In genomic region chr16:30535106-30535776, GRCh38 we compare ENCODE assay signal across 1 cellular context.
TF ChIP-seq lines count a peak whose summit lies in the region.

No MANE protein-coding gene starts in this region.

TF ChIP-seq in A549, 52 proteins besides CTCF, POLR2A, EP300 and RAD21 (continued from another document):
- TF ChIP-seq POLR2AphosphoS2 (conservative IDR thresholded peaks at IDR 0.05; ENCODE audit: low read length), result no peak
- 0 out of 2 replicates have a peak, but pooled peaks have one; percentile 60 for TF ChIP-seq HOXB13 (CRISPR knock-in tag; IDR thresholded peaks at IDR 0.05; ENCODE audit: low read depth)
